ENCODE assay signal across 11 cellular contexts in the genomic region with DNA sequence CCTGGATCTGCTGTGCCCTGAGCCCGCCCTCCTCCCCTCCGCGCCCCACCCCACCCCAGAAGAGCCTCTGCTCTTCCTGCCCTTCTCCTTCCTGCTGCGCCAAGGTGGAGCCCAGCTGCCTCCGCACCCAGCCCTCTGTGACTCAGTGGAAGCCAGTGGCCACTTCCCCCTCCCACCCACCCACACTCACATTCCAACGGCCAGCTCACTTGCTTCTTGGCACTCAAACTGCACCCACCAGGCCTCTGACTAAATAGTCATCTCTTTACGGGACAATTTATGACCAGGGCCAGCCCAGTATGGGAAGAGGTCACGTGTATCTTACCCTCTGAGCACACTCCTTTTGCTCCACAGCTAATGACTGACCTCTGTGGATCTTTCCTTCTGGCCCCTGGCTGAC.
DNase-seq lines count a peak whose midpoint lies in the region; ATAC-seq, FAIRE-seq and TF ChIP-seq lines count a peak whose summit lies in the region.
"Had no signal": no experiment of that assay in that cellular context is flagged by ENCODE, and none has a peak within 500 bp of the region (broad histone marks: within the 10 kb centered on the region; RNA-seq: fewer than 3 reads in every experiment).

No MANE protein-coding gene starts in this region.

- CTCF ChIA-PET in endothelial cell of umbilical vein (lab: Charles Lee), result interaction anchor here (0.7 to 2.0 kb wide), 6 partner anchors 17 to 193 kb away, joined by 3 to 6 read pairs (median 4); no protein-coding TSS in a partner anchor

- H4K20me1 ChIP-seq in BLaER1 (no peaks in the 10 kb centered on the region), endothelial cell of umbilical vein (replicated peaks; ENCODE audit: control insufficient read depth, extremely low read depth, insufficient read depth, low read length) (no peaks in the 10 kb centered on the region)

- TF ChIP-seq CTCF in endothelial cell of umbilical vein (IDR thresholded peaks at IDR 0.05; ENCODE audit: extremely low read depth in 1 of 2, insufficient read depth in 1 of 2, low read depth in 1 of 2, low read length in 2 of 2), result no peak
- TF ChIP-seq CTCF in omental fat pad (IDR thresholded peaks at IDR 0.05), result no peak

- H3K9me1 ChIP-seq in endothelial cell of umbilical vein (replicated peaks; ENCODE audit: control insufficient read depth, extremely low read depth, insufficient read depth, low read length), result no peaks in the 10 kb centered on the region

- intact Hi-C loops in endothelial cell of umbilical vein (cut with micrococcal nuclease), result no loop called here

- DNase-seq in MV-4-11 (lab: John Stamatoyannopoulos, UW) (peak; percentile 27), endothelial cell of umbilical vein (ENCODE audit: low read depth, low spot score) (peak; percentile 44), omental fat pad (ENCODE audit: low spot score) (no peak), DMS153 (lab: John Stamatoyannopoulos, UW) (no peak), NCI-H524 (lab: John Stamatoyannopoulos, UW) (no peak)
- no peak for DNase-seq in stimulated activated naive CD4-positive, alpha-beta T cell treated with Interleukin-2 at 50 U/mL for 16 hours (lab: John Stamatoyannopoulos, UW)
- no peak for DNase-seq in activated effector memory CD4-positive, alpha-beta T cell treated with Interleukin-2 at 50 U/mL for 16 hours
- DNase-seq: activated CD4-positive, alpha-beta T cell treated with anti-CD3 and anti-CD28 coated beads, Interleukin-2, amount 10 ng/mL, durations not matched to agents 24 days and 14 days; NCI-H774 had no signal

- peak; percentile 78 for ATAC-seq in omental fat pad (ENCODE audit: low FRiP score)

- dilution Hi-C loops in endothelial cell of umbilical vein (cut with MboI; ENCODE audit: extremely low pct_ligation_motif_present, low sequenced_read_pairs), result no loop called here

- H3K9ac ChIP-seq in BLaER1, result no peak overlapping the region
- no peak overlapping the region for H3K9ac ChIP-seq in endothelial cell of umbilical vein (replicated peaks; ENCODE audit: extremely low read depth, insufficient read depth, low read length)

- H3K36me3 ChIP-seq in BLaER1 (no peaks in the 10 kb centered on the region), endothelial cell of umbilical vein (ENCODE audit: control insufficient read depth in 2 of 2, extremely low read depth in 1 of 2, insufficient read depth in 2 of 2, low read length in 2 of 2) (no peaks in the 10 kb centered on the region)

- no peak for FAIRE-seq in endothelial cell of umbilical vein (lab: Jason Lieb, UNC)
- FAIRE-seq: G401.6 had no signal

- H3K27ac ChIP-seq in BLaER1, result no peak overlapping the region
- H3K27ac ChIP-seq in endothelial cell of umbilical vein (ENCODE audit: insufficient read depth, low read depth, low read length), result no peak overlapping the region

- no TSS peak for BruUV-seq in endothelial cell of umbilical vein (replicated peaks; lab: Mats Ljungman, UMichigan)

- H3K4me3 ChIP-seq in BLaER1 (no peak overlapping the region), endothelial cell of umbilical vein (replicated peaks in 1 of 3; ENCODE audit: insufficient read depth in 1 of 3, low read depth in 1 of 3, low read length in 3 of 3) (no peak overlapping the region)

- TF ChIP-seq POLR2A in endothelial cell of umbilical vein (IDR thresholded peaks at IDR 0.05; ENCODE audit: low read depth, low read length), result no peak

- no peaks in the 10 kb centered on the region for H3K9me3 ChIP-seq in BLaER1
- no peaks in the 10 kb centered on the region for H3K9me3 ChIP-seq in endothelial cell of umbilical vein (replicated peaks; ENCODE audit: control insufficient read depth, insufficient read depth, low read length)

- peak overlapping the region; percentile 53 for H2AFZ ChIP-seq in endothelial cell of umbilical vein (ENCODE audit: low read depth, low read length)

- POLR2A ChIA-PET in endothelial cell of umbilical vein (lab: Charles Lee), result interaction anchor here (0.6 to 1.6 kb wide), 2 partner anchors 185 to 577 kb away, joined by 3 to 4 read pairs; a partner anchor contains a TSS

- H3K4me2 ChIP-seq in BLaER1, result peak overlapping the region; percentile 68; the same call in 1 of the 2 replicates
- no peak overlapping the region for H3K4me2 ChIP-seq in endothelial cell of umbilical vein (ENCODE audit: insufficient read depth, low read length)

- H3K27me3 ChIP-seq in BLaER1 (no peaks in the 10 kb centered on the region), endothelial cell of umbilical vein (ENCODE audit: control insufficient read depth in 2 of 2, insufficient read depth in 2 of 2, low read length in 2 of 2) (no peaks in the 10 kb centered on the region)

- H3K79me2 ChIP-seq in endothelial cell of umbilical vein (ENCODE audit: control insufficient read depth, insufficient read depth, low read length), result no peaks in the 10 kb centered on the region

- H3K4me1 ChIP-seq in BLaER1 (peaks cover 53% of the 10 kb centered on the region), endothelial cell of umbilical vein (ENCODE audit: control insufficient read depth, extremely low read depth, insufficient read depth, low read length) (peaks cover 7% of the 10 kb centered on the region)

TF ChIP-seq in endothelial cell of umbilical vein, 7 proteins besides CTCF, POLR2A, EP300 and RAD21:
- TF ChIP-seq GATA2 (IDR thresholded peaks at IDR 0.05; ENCODE audit: insufficient read depth, insufficient read length, low read depth, low read length) (no peak), POLR2AphosphoS5 (IDR thresholded peaks at IDR 0.05; ENCODE audit: insufficient read depth, low read depth, low read length) (no peak), FOS (IDR thresholded peaks at IDR 0.05; ENCODE audit: borderline replicate concordance, insufficient read depth, low read length) (no peak), MYC (IDR thresholded peaks at IDR 0.05; ENCODE audit: low read depth, low read length) (no peak), JUN (IDR thresholded peaks at IDR 0.05; ENCODE audit: borderline replicate concordance, insufficient read depth, insufficient read length, low read depth) (no peak), EZH2 (IDR thresholded peaks at IDR 0.05; ENCODE audit: borderline replicate concordance, low read depth, low read length, severe bottlenecking) (no peak)
- TF ChIP-seq, protein P1, sequence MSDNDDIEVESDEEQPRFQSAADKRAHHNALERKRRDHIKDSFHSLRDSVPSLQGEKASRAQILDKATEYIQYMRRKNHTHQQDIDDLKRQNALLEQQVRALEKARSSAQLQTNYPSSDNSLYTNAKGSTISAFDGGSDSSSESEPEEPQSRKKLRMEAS (IDR thresholded peaks at IDR 0.05; ENCODE audit: insufficient read depth, insufficient read length), result no peak

Comparison
In these comparisons a context has a peak if more than half of its experiments do, and no peak if none do; other contexts are left out.
1. DNase-seq: peak in MV-4-11 (single experiment) and endothelial cell of umbilical vein (single experiment); none in omental fat pad (single experiment), stimulated activated naive CD4-positive, alpha-beta T cell treated with Interleukin-2 at 50 U/mL for 16 hours (single experiment), DMS153 (single experiment), NCI-H524 (0 of 2) and activated effector memory CD4-positive, alpha-beta T cell treated with Interleukin-2 at 50 U/mL for 16 hours (single experiment).